In genomic region chr2:223797811-223798721, GRCh38 we compare ENCODE assay signal across 8 cellular contexts. TPM values are rescaled to one million over a fixed set of nuclear protein-coding genes. Genes with fewer than 3 reads are reported as not detected.
A peak's percentile ranks its signal among the peaks of the same experiment; 100 is the strongest.
DNase-seq lines count a peak whose midpoint lies in the region; ATAC-seq, FAIRE-seq and TF ChIP-seq lines count a peak whose summit lies in the region.

No MANE protein-coding gene starts in this region.

- H3K27me3 ChIP-seq in HL-60 (ENCODE audit: insufficient read depth, poor library complexity, severe bottlenecking) (no peaks in the 10 kb centered on the region), Panc1 (ENCODE audit: control insufficient read depth, insufficient read depth, low read length) (no peaks in the 10 kb centered on the region), fibroblast of lung (ENCODE audit: control insufficient read depth, insufficient read depth, low read length) (no peaks in the 10 kb centered on the region), pancreas (no peaks in the 10 kb centered on the region)

- 74 to 75% methylated on average over 4 of the region's 4 CpGs for WGBS in pancreas, 2 donors

- ATAC-seq in GM21528 (IDR thresholded peaks at IDR 0.05; ENCODE audit: low FRiP score, unreplicated experiment) (peak; percentile 97), Panc1 (peak; percentile 64), pancreas (peak; percentile 47 to 77 (median 74))

- no peak overlapping the region for H3K4me2 ChIP-seq in fibroblast of lung (ENCODE audit: extremely low read depth, insufficient read depth, low read length)

- H3K4me1 ChIP-seq in Panc1 (ENCODE audit: control insufficient read depth, insufficient read depth, low read length) (peaks cover 52% of the 10 kb centered on the region), fibroblast of lung (ENCODE audit: control insufficient read depth, extremely low read depth, insufficient read depth, low read length) (peaks cover 5% of the 10 kb centered on the region), pancreas (peaks cover 0 to 12% (median 0%) of the 10 kb centered on the region in 3 donors)

- H3K4me3 ChIP-seq in HL-60 (replicated peaks; ENCODE audit: insufficient read depth, low read length): no peak overlapping the region
- H3K4me3 ChIP-seq in Panc1 (ENCODE audit: low read depth in 2 of 2, low read length in 2 of 2): no peak overlapping the region
- H3K4me3 ChIP-seq in fibroblast of lung (replicated peaks in 1 of 4; ENCODE audit: control extremely low read depth in 1 of 4, insufficient read depth in 1 of 4, low read depth in 3 of 4, low read length in 4 of 4): no peak overlapping the region
- H3K4me3 ChIP-seq in pancreas: no peak overlapping the region

- no TSS peak for BruUV-seq in Panc1 (replicated peaks; lab: Mats Ljungman, UMichigan)

- no peaks in the 10 kb centered on the region for H3K36me3 ChIP-seq in Panc1 (ENCODE audit: control insufficient read depth, insufficient read depth, low read length)
- no peaks in the 10 kb centered on the region for H3K36me3 ChIP-seq in fibroblast of lung (ENCODE audit: control insufficient read depth, insufficient read depth, low read length)
- H3K36me3 ChIP-seq in pancreas: no peaks in the 10 kb centered on the region

- in situ Hi-C loops in Panc1 (cut with HindIII; ENCODE audit: low pct_unique_long_range_greater_than_20kb, low sequenced_read_pairs): no loop called here

- H4K20me1 ChIP-seq in fibroblast of lung (ENCODE audit: control insufficient read depth, extremely low read depth, insufficient read depth, low read length): no peaks in the 10 kb centered on the region

- H3K27ac ChIP-seq in HL-60 (replicated peaks) (no peak overlapping the region), Panc1 (ENCODE audit: low read length) (peak overlapping the region; percentile 72), fibroblast of lung (ENCODE audit: insufficient read depth, low read length) (no peak overlapping the region), pancreas (peak overlapping the region in 2 of 4 donors; percentile 2 to 62)

- H3K79me2 ChIP-seq in fibroblast of lung (ENCODE audit: control insufficient read depth, insufficient read depth, low read length): no peaks in the 10 kb centered on the region

- H3K9me3 ChIP-seq in Panc1 (ENCODE audit: control insufficient read depth, insufficient read depth, low read depth, low read length) (no peaks in the 10 kb centered on the region), fibroblast of lung (ENCODE audit: control insufficient read depth, insufficient read depth, low read depth, low read length) (no peaks in the 10 kb centered on the region), pancreas (no peaks in the 10 kb centered on the region)

- intact Hi-C loops in Panc1 (cut with micrococcal nuclease; ENCODE audit: unreplicated experiment): loop anchor here (2.0 kb wide), 1 partner anchor 827 kb away; no protein-coding TSS in a partner anchor
- intact Hi-C loops in pancreas (cut with DNase I): no loop called here

- DNase-seq in HL-60 (ENCODE audit: low read depth in 1 of 2, low spot score in 1 of 2) (peak in 1 of 2 experiments; percentile 3), Panc1 (ENCODE audit: low read depth, low spot score) (no peak), fibroblast of lung (ENCODE audit: low read depth in 2 of 2) (peak; percentile 71 to 81), pancreas (no peak), NCI-H128 (lab: John Stamatoyannopoulos, UW; ENCODE audit: unreplicated experiment) (no peak), T-helper 1 cell (no peak)

- no peak overlapping the region for H2AFZ ChIP-seq in fibroblast of lung (ENCODE audit: low read length)

- peak; percentile 35 for TF ChIP-seq CTCF in GM12873 (IDR thresholded peaks at IDR 0.05; ENCODE audit: insufficient read depth, low read depth, low read length, missing control alignments)
- peak; percentile 4 for TF ChIP-seq CTCF in HL-60 (IDR thresholded peaks at IDR 0.05; ENCODE audit: insufficient read depth, low read length)
- TF ChIP-seq CTCF in Panc1 (IDR thresholded peaks at IDR 0.05): peak; percentile 73; the same call in 1 of the 2 replicates
- TF ChIP-seq CTCF in fibroblast of lung (conservative IDR thresholded peaks at IDR 0.05 in 1 of 2, IDR thresholded peaks at IDR 0.05 in 1 of 2; ENCODE audit: low read depth in 1 of 2, low read length in 2 of 2): peak; percentile 64 to 76
- peak in 2 of 4 donors; percentile 14 to 25 for TF ChIP-seq CTCF in pancreas (IDR thresholded peaks at IDR 0.05)

- CTCF ChIA-PET in Panc1 (lab: Charles Lee): interaction anchor here (0.5 to 2.2 kb wide), 10 partner anchors 16 to 833 kb away, joined by 3 to 13 read pairs (median 6); no protein-coding TSS in a partner anchor

- POLR2A ChIA-PET in Panc1 (lab: Charles Lee): no interaction called here

- H3K9ac ChIP-seq in fibroblast of lung (ENCODE audit: insufficient read depth, low read length): no peak overlapping the region

- FAIRE-seq in pancreas (lab: Jason Lieb, UNC): no peak

RNA-seq across cellular contexts. Expression of gene AP1S3, which starts 39.3 kb away (rescaled TPM):
- total RNA-seq in Panc1 (2021; ENCODE audit: unreplicated experiment) (66.3 TPM), fibroblast of lung (3.3 TPM in 2 replicates), pancreas (1 to 10 TPM; 2.1 to 8.5 (median 4.5) TPM)
- polyA plus RNA-seq in Panc1 (2012; ENCODE audit: insufficient read length): 20.0 TPM
- polyA plus RNA-seq in fibroblast of lung (2.9 and 6.3 TPM in 2 replicates), pancreas (1 to 10 TPM; 1.9 to 3.1 TPM)
- polyA plus RNA-seq in fibroblast of lung (2012): 3.1 and 4.8 TPM in 2 replicates
- 0.48 TPM in 1 of 2 replicates, not detected in the other for polyA minus RNA-seq in fibroblast of lung (ENCODE audit: low replicate concordance)

Comparison
In these comparisons a context has a peak if more than half of its experiments do, and no peak if none do; other contexts are left out.
1. DNase-seq: peak in fibroblast of lung (2 of 2); none in Panc1 (single experiment), pancreas (0 of 6), NCI-H128 (single experiment) and T-helper 1 cell (0 of 5).
2. Peak in every context shown above with its lines, with median percentiles within 50 percentile points of each other: ATAC-seq.